In genomic region chr4:181971411-181971810, GRCh38 we compare ENCODE assay signal across 13 cellular contexts.
DNase-seq lines count a peak whose midpoint lies in the region; ATAC-seq, FAIRE-seq and TF ChIP-seq lines count a peak whose summit lies in the region.
"Had no signal": no experiment of that assay in that cellular context is flagged by ENCODE, and none has a peak within 500 bp of the region (broad histone marks: within the 10 kb centered on the region; RNA-seq: fewer than 3 reads in every experiment).

No MANE protein-coding gene starts in this region.

- H3K4me3 ChIP-seq in BLaER1 treated with 17β-estradiol and CSF1 and Interleukin-3, amounts not matched to agents 10 nM and 100 nM: peak overlapping the region in 2 of 10 experiments; percentile 10 to 21; a peak in 3 of 20 replicates
- H3K4me3 ChIP-seq in gastrocnemius medialis: no peak overlapping the region
- H3K4me3 ChIP-seq: esophagus muscularis mucosa, upper lobe of left lung had no signal

- no peaks in the 10 kb centered on the region for H3K27me3 ChIP-seq in BLaER1 treated with 17β-estradiol and CSF1 and Interleukin-3, amounts not matched to agents 10 nM and 100 nM
- H3K27me3 ChIP-seq in gastrocnemius medialis: no peaks in the 10 kb centered on the region
- H3K27me3 ChIP-seq: esophagus muscularis mucosa, upper lobe of left lung had no signal

- H3K27ac ChIP-seq in BLaER1 treated with 17β-estradiol and CSF1 and Interleukin-3, amounts not matched to agents 10 nM and 100 nM: peak overlapping the region in 4 of 11 experiments; percentile 8 to 29 (median 18); a peak in 2 of 22 replicates
- H3K27ac ChIP-seq in gastrocnemius medialis: no peak overlapping the region
- H3K27ac ChIP-seq: C4-2B, esophagus muscularis mucosa, upper lobe of left lung had no signal

- no peaks in the 10 kb centered on the region for H4K20me1 ChIP-seq in BLaER1 treated with 17β-estradiol and CSF1 and Interleukin-3, amounts not matched to agents 10 nM and 100 nM

- TF ChIP-seq POLR2A in gastrocnemius medialis (IDR thresholded peaks at IDR 0.05): no peak

- TF ChIP-seq CTCF in D721Med (IDR thresholded peaks at IDR 0.05; ENCODE audit: insufficient read depth, missing control alignments) (no peak), gastrocnemius medialis (IDR thresholded peaks at IDR 0.05 in 4 of 5, conservative IDR thresholded peaks at IDR 0.05 in 1 of 5) (no peak)

- in situ Hi-C loops in gastrocnemius medialis (cut with MboI; ENCODE audit: low sequenced_read_pairs in 4 of 4): no loop called here

- peaks cover 12 to 20% (median 18%) of the 10 kb centered on the region in 10 experiments for H3K4me1 ChIP-seq in BLaER1 treated with 17β-estradiol and CSF1 and Interleukin-3, amounts not matched to agents 10 nM and 100 nM
- H3K4me1 ChIP-seq in gastrocnemius medialis: no peaks in the 10 kb centered on the region
- H3K4me1 ChIP-seq: esophagus muscularis mucosa, upper lobe of left lung had no signal

- H3K9me3 ChIP-seq in BLaER1 treated with 17β-estradiol and CSF1 and Interleukin-3, amounts not matched to agents 10 nM and 100 nM (replicated peaks in 1 of 11): no peaks in the 10 kb centered on the region
- no peaks in the 10 kb centered on the region for H3K9me3 ChIP-seq in gastrocnemius medialis
- H3K9me3 ChIP-seq: esophagus muscularis mucosa had no signal

- no peaks in the 10 kb centered on the region for H3K36me3 ChIP-seq in BLaER1 treated with 17β-estradiol and CSF1 and Interleukin-3, amounts not matched to agents 10 nM and 100 nM
- no peaks in the 10 kb centered on the region for H3K36me3 ChIP-seq in gastrocnemius medialis
- H3K36me3 ChIP-seq: esophagus muscularis mucosa, upper lobe of left lung had no signal

- H3K9ac ChIP-seq in BLaER1 treated with 17β-estradiol and CSF1 and Interleukin-3, amounts not matched to agents 10 nM and 100 nM: no peak overlapping the region

- no peak for FAIRE-seq in D721Med (lab: Jason Lieb, UNC)
- FAIRE-seq: GM19239 had no signal

- ATAC-seq in GM21367 (IDR thresholded peaks at IDR 0.05; ENCODE audit: unreplicated experiment): peak; percentile 72
- ATAC-seq in HG03378 (IDR thresholded peaks at IDR 0.05; ENCODE audit: unreplicated experiment): peak; percentile 88
- ATAC-seq in gastrocnemius medialis: no peak

- H3K4me2 ChIP-seq in BLaER1 treated with 17β-estradiol and CSF1 and Interleukin-3, amounts not matched to agents 10 nM and 100 nM: peak overlapping the region; percentile 43 to 89 (median 52)

- DNase-seq in amniotic epithelial cell (ENCODE audit: low read depth) (peak; percentile 41), NCI-H1092 treated with DMSO at 0.1 percent for 48 hours (lab: John Stamatoyannopoulos, UW) (no peak), D721Med (ENCODE audit: insufficient read length, low spot score) (no peak), NCI-H748 (lab: John Stamatoyannopoulos, UW; ENCODE audit: unreplicated experiment) (no peak), gastrocnemius medialis (no peak)
- DNase-seq: mesendoderm, upper lobe of left lung had no signal

- intact Hi-C loops in gastrocnemius medialis (cut with DNase I; ENCODE audit: low total_unique reads): no loop called here

Comparison
In these comparisons a context has a peak if more than half of its experiments do, and no peak if none do; other contexts are left out.
1. ATAC-seq: peak in GM21367 (single experiment) and HG03378 (single experiment); none in gastrocnemius medialis (0 of 2).